16 cellular contexts compared by ENCODE assay signal in the genomic region with DNA sequence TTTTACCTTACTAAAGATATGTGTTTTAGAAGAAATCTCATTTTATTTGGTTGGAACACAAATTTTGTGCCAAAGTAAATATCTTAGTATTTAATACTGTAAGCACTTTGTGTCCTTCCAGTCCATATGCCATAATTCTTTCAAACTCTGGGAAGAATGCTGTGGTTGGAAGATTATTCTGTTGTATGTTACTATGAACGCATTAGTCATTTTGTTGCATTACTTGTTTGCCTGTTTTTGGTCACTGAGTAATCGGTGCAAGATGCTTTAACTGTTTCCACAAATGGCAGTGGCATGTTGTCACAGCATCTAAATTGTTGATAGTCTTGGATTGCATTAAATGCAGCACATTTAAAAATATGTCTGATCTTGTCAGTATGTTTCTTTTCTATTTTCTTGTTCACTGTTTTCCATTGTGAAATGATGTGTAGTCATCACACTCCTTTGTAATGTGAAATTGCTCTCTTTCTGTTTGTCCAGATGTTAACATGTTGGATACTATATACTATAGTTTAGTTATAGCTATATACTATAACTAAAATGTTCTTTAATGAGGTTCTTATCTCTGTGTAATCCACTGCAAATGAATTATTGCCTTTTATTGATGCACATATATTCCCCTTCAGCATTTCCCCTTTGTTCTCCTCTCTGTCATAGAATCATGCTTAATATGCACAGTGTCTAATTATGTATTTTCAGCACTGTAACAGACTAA.
A peak's percentile ranks its signal among the peaks of the same experiment; 100 is the strongest.
DNase-seq lines count a peak whose midpoint lies in the region; ATAC-seq and TF ChIP-seq lines count a peak whose summit lies in the region.
"Had no signal": no experiment of that assay in that cellular context is flagged by ENCODE, and none has a peak within 500 bp of the region (broad histone marks: within the 10 kb centered on the region; RNA-seq: fewer than 3 reads in every experiment).

No MANE protein-coding gene starts in this region.

- H3K36me3 Mint-ChIP-seq in mesothelial cell of epicardium: peaks cover 44% of the 10 kb centered on the region

- no peaks in the 10 kb centered on the region for H3K27me3 Mint-ChIP-seq in mesothelial cell of epicardium (ENCODE audit: low read depth)
- H3K27me3 Mint-ChIP-seq: CD4-positive, CD25-positive, alpha-beta regulatory T cell had no signal

- H3K27ac Mint-ChIP-seq in mesothelial cell of epicardium: no peak overlapping the region
- H3K27ac Mint-ChIP-seq: activated CD8-positive, alpha-beta T cell treated with anti-CD3 and anti-CD28 coated beads, Interleukin-2, amount 10 ng/mL, durations not matched to agents 7 days and 5 days; activated naive CD4-positive, alpha-beta T cell treated with anti-CD3 and anti-CD28 coated beads for 36 hours; CD4-positive, CD25-positive, alpha-beta regulatory T cell had no signal

- DNase-seq in EH (ENCODE audit: low read depth) (peak; percentile 94), fibroblast of mammary gland (ENCODE audit: low read depth) (peak; percentile 96), renal cortical epithelial cell (ENCODE audit: low read depth) (peak; percentile 34), mesothelial cell of epicardium (ENCODE audit: low spot score in 2 of 2, unreplicated experiment in 2 of 2) (no peak)
- no peak for DNase-seq in stimulated activated CD4-positive, alpha-beta T cell treated with anti-CD3 and anti-CD28 coated beads, Interleukin-4, amount 100 ng/mL, for 4 hours
- DNase-seq: activated CD8-positive, alpha-beta T cell treated with anti-CD3 and anti-CD28 coated beads, Interleukin-2, amount 10 ng/mL, durations not matched to agents 7 days and 5 days; activated naive CD4-positive, alpha-beta T cell treated with anti-CD3 and anti-CD28 coated beads for 36 hours; CD4-positive, CD25-positive, alpha-beta regulatory T cell; dermis blood vessel endothelial cell; heart right ventricle; NCI-H446; stimulated activated CD4-positive, alpha-beta T cell treated with anti-CD3 and anti-CD28 coated beads, Interleukin-2, amount 100 ng/mL, for 48 hours; stimulated activated naive CD8-positive, alpha-beta T cell treated with anti-CD3 and anti-CD28 coated beads, Interleukin-15, Interleukin-2, amounts not matched to agents 100 U/mL and 50 U/mL, for 24 hours had no signal

- no peak overlapping the region for H3K4me3 ChIP-seq in fibroblast of mammary gland (ENCODE audit: control insufficient read depth, low read depth, low read length)
- H3K4me3 ChIP-seq: heart right ventricle had no signal

- H3K4me1 Mint-ChIP-seq in mesothelial cell of epicardium: peaks cover 24% of the 10 kb centered on the region

- TF ChIP-seq CTCF in fibroblast of mammary gland (conservative IDR thresholded peaks at IDR 0.05; ENCODE audit: control insufficient read depth, insufficient read depth, low read depth, low read length): no peak
- TF ChIP-seq CTCF in mesothelial cell of epicardium (IDR thresholded peaks at IDR 0.05; ENCODE audit: unreplicated experiment): no peak

- no peaks in the 10 kb centered on the region for H3K9me3 Mint-ChIP-seq in mesothelial cell of epicardium
- H3K9me3 Mint-ChIP-seq: activated naive CD4-positive, alpha-beta T cell treated with anti-CD3 and anti-CD28 coated beads for 36 hours; CD4-positive, CD25-positive, alpha-beta regulatory T cell had no signal

- H3K4me3 Mint-ChIP-seq in mesothelial cell of epicardium: no peak overlapping the region
- H3K4me3 Mint-ChIP-seq: activated CD8-positive, alpha-beta T cell treated with anti-CD3 and anti-CD28 coated beads, Interleukin-2, amount 10 ng/mL, durations not matched to agents 7 days and 5 days; activated naive CD4-positive, alpha-beta T cell treated with anti-CD3 and anti-CD28 coated beads for 36 hours; CD4-positive, CD25-positive, alpha-beta regulatory T cell had no signal

- ATAC-seq in SK-N-SH treated with all-trans-retinoic acid at 6 μM for 48 hours (peak; percentile 88), HG03159 (IDR thresholded peaks at IDR 0.05; ENCODE audit: unreplicated experiment) (no peak), GM21529 (IDR thresholded peaks at IDR 0.05; ENCODE audit: unreplicated experiment) (no peak)
- ATAC-seq: activated CD8-positive, alpha-beta T cell treated with anti-CD3 and anti-CD28 coated beads, Interleukin-2, amount 10 ng/mL, durations not matched to agents 7 days and 5 days; heart right ventricle; stimulated activated naive CD8-positive, alpha-beta T cell treated with anti-CD3 and anti-CD28 coated beads, Interleukin-15, Interleukin-2, amounts not matched to agents 100 U/mL and 50 U/mL, for 24 hours had no signal

TF ChIP-seq in SK-N-SH treated with all-trans-retinoic acid at 6 μM for 48 hours, 23 proteins besides CTCF, POLR2A, EP300 and RAD21:
- TF ChIP-seq TOX (CRISPR knock-in tag; IDR thresholded peaks at IDR 0.05; ENCODE audit: borderline replicate concordance) (peak; percentile 59; the same call in 1 of the 2 replicates), ARNTL (CRISPR knock-in tag; IDR thresholded peaks at IDR 0.05; ENCODE audit: borderline replicate concordance, low read depth) (no peak), ZFP30 (CRISPR knock-in tag; IDR thresholded peaks at IDR 0.05) (no peak), ISL1 (CRISPR knock-in tag; IDR thresholded peaks at IDR 0.05) (peak; percentile 54; the same call in 1 of the 2 replicates), ZC3H10 (CRISPR knock-in tag; IDR thresholded peaks at IDR 0.05) (no peak)
- TF ChIP-seq, protein P1, sequence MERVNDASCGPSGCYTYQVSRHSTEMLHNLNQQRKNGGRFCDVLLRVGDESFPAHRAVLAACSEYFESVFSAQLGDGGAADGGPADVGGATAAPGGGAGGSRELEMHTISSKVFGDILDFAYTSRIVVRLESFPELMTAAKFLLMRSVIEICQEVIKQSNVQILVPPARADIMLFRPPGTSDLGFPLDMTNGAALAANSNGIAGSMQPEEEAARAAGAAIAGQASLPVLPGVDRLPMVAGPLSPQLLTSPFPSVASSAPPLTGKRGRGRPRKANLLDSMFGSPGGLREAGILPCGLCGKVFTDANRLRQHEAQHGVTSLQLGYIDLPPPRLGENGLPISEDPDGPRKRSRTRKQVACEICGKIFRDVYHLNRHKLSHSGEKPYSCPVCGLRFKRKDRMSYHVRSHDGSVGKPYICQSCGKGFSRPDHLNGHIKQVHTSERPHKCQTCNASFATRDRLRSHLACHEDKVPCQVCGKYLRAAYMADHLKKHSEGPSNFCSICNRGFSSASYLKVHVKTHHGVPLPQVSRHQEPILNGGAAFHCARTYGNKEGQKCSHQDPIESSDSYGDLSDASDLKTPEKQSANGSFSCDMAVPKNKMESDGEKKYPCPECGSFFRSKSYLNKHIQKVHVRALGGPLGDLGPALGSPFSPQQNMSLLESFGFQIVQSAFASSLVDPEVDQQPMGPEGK (CRISPR knock-in tag; IDR thresholded peaks at IDR 0.05; ENCODE audit: borderline replicate concordance): no peak

Comparison
In these comparisons a context has a peak if more than half of its experiments do, and no peak if none do; other contexts are left out.
1. DNase-seq: peak in EH (single experiment), fibroblast of mammary gland (single experiment) and renal cortical epithelial cell (single experiment); none in stimulated activated CD4-positive, alpha-beta T cell treated with anti-CD3 and anti-CD28 coated beads, Interleukin-4, amount 100 ng/mL, for 4 hours (0 of 2) and mesothelial cell of epicardium (0 of 2).